10 cellular contexts compared by ENCODE assay signal in the genomic region with DNA sequence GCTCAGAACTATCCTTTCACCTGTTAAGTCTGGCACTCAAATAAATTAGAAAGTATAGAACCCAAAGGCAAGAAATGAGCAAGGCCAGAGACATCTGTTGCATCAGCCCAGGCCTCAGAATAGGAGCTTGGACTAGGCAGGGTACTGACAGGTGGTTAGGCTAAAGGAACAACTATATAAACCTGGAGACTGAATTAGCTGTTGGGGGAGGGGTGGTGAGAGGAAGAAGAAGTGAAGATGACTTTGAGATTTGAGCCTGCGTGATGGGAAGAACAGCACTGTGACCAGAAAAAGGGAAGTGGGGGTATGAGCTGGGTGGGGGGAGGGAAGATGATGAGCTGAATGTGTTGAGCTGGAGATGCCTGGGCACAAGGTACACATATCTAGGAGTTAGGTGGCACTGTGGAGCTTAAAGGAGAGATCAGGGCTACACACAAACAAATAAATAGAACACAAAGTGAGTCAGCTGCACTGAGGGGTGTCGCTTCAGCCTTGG.
DNase-seq lines count a peak whose midpoint lies in the region; ATAC-seq and TF ChIP-seq lines count a peak whose summit lies in the region.
"Had no signal": no experiment of that assay in that cellular context is flagged by ENCODE, and none has a peak within 500 bp of the region (broad histone marks: within the 10 kb centered on the region; RNA-seq: fewer than 3 reads in every experiment).

No MANE protein-coding gene starts in this region.

- no peaks in the 10 kb centered on the region for H3K9me3 ChIP-seq in gastroesophageal sphincter

- no peak for DNase-seq in GM13976 (ENCODE audit: low spot score)
- DNase-seq in GM23338 (ENCODE audit: low spot score) = no peak
- DNase-seq in NB4 (ENCODE audit: low read depth) = peak; percentile 97
- DNase-seq in medulla oblongata (ENCODE audit: extremely low spot score) = peak; percentile 71
- DNase-seq in activated CD4-positive, CD25-positive, alpha-beta regulatory T cell (lab: John Stamatoyannopoulos, UW) = no peak
- no peak for DNase-seq in mesothelial cell of epicardium (ENCODE audit: low spot score in 2 of 2, unreplicated experiment in 2 of 2)
- DNase-seq in stimulated activated CD4-positive, alpha-beta T cell treated with anti-CD3 and anti-CD28 coated beads, Interleukin-4, amount 100 ng/mL, for 4 hours = no peak
- DNase-seq: natural killer cell had no signal

- H3K4me3 Mint-ChIP-seq in GM23338 (no peak overlapping the region), mesothelial cell of epicardium (no peak overlapping the region)
- H3K4me3 Mint-ChIP-seq: natural killer cell had no signal

- H3K36me3 ChIP-seq in GM23338 (ENCODE audit: insufficient read depth) (no peaks in the 10 kb centered on the region; the same call in 1 of the 2 replicates), gastroesophageal sphincter (no peaks in the 10 kb centered on the region)

- H3K4me1 ChIP-seq in GM23338 (ENCODE audit: insufficient read depth) (no peaks in the 10 kb centered on the region; the same call in 1 of the 2 replicates), gastroesophageal sphincter (no peaks in the 10 kb centered on the region)

- H3K9me3 Mint-ChIP-seq in GM23338 (no peaks in the 10 kb centered on the region), mesothelial cell of epicardium (no peaks in the 10 kb centered on the region)
- H3K9me3 Mint-ChIP-seq: natural killer cell had no signal

- 82 to 100% methylated on average over 2 of the region's 2 CpGs for WGBS in gastroesophageal sphincter (ENCODE audit: low coverage in 1 of 2), 2 donors

- H3F3A ChIP-seq in GM23338 (replicated peaks; ENCODE audit: low read depth) = no peaks in the 10 kb centered on the region

- H4K20me1 ChIP-seq in GM23338 (replicated peaks; ENCODE audit: insufficient read depth) = no peaks in the 10 kb centered on the region

- H3K36me3 Mint-ChIP-seq in GM23338 (ENCODE audit: low read depth) (no peaks in the 10 kb centered on the region), mesothelial cell of epicardium (no peaks in the 10 kb centered on the region)
- H3K36me3 Mint-ChIP-seq: natural killer cell had no signal

- peaks cover 10% of the 10 kb centered on the region for H3K4me1 Mint-ChIP-seq in GM23338
- H3K4me1 Mint-ChIP-seq in mesothelial cell of epicardium = no peaks in the 10 kb centered on the region

- H3K27ac Mint-ChIP-seq in GM23338 (peak overlapping the region; percentile 89), mesothelial cell of epicardium (no peak overlapping the region)

- H2AFZ ChIP-seq in GM23338 = peak overlapping the region; percentile 78

- TF ChIP-seq POLR2A in NB4 (IDR thresholded peaks at IDR 0.05; ENCODE audit: extremely low read depth, insufficient read length) (no peak), gastroesophageal sphincter (IDR thresholded peaks at IDR 0.05) (no peak)

- H3K27me3 ChIP-seq in GM23338 (ENCODE audit: insufficient read depth) (no peaks in the 10 kb centered on the region), gastroesophageal sphincter (no peaks in the 10 kb centered on the region)

- ATAC-seq in GM23338 (no peak), gastroesophageal sphincter (no peak)

- peak; percentile 37 for TF ChIP-seq CTCF in GM13976 (IDR thresholded peaks at IDR 0.05; ENCODE audit: borderline replicate concordance, control extremely low read depth, extremely low read depth, insufficient read depth, missing control alignments)
- TF ChIP-seq CTCF in GM23338 (conservative IDR thresholded peaks at IDR 0.05; ENCODE audit: low read depth in 2 of 2) = peak in 1 of 2 experiments; percentile 26; a peak in 2 of 4 replicates
- TF ChIP-seq CTCF in NB4 (IDR thresholded peaks at IDR 0.05; ENCODE audit: low read depth, low read length) = peak; percentile 47
- TF ChIP-seq CTCF in gastroesophageal sphincter (IDR thresholded peaks at IDR 0.05) = no peak
- no peak for TF ChIP-seq CTCF in mesothelial cell of epicardium (IDR thresholded peaks at IDR 0.05; ENCODE audit: unreplicated experiment)

- no peaks in the 10 kb centered on the region for H3K27me3 Mint-ChIP-seq in GM23338 (ENCODE audit: insufficient read depth, low read depth, poor library complexity)
- H3K27me3 Mint-ChIP-seq in mesothelial cell of epicardium (ENCODE audit: low read depth) = no peaks in the 10 kb centered on the region

- H3K79me2 ChIP-seq in GM23338 (replicated peaks; ENCODE audit: insufficient read depth) = no peaks in the 10 kb centered on the region

- 0 out of 2 replicates have a peak, but pooled peaks cover 3% of the 10 kb centered on the region for H3K9me2 ChIP-seq in GM23338 (ENCODE audit: insufficient read depth)

- H3K4me3 ChIP-seq in GM23338 = no peak overlapping the region
- H3K4me3 ChIP-seq in NB4 (ENCODE audit: low read depth, low read length) = no peak overlapping the region
- H3K4me3 ChIP-seq in gastroesophageal sphincter = no peak overlapping the region

- H3K27ac ChIP-seq in GM23338 (ENCODE audit: low read depth) (no peak overlapping the region), gastroesophageal sphincter (no peak overlapping the region)
- H3K27ac ChIP-seq: VCaP had no signal

- TF ChIP-seq EP300 in gastroesophageal sphincter (IDR thresholded peaks at IDR 0.05) = no peak

- H3K4me2 ChIP-seq in GM23338 = no peak overlapping the region

- in situ Hi-C loops in GM13976 (cut with MboI; ENCODE audit: low sequenced_read_pairs, unreplicated experiment) = no loop called here

TF ChIP-seq in GM23338, 12 proteins besides CTCF, POLR2A, EP300 and RAD21:
- TF ChIP-seq CREB1 (CRISPR knock-in tag; IDR thresholded peaks at IDR 0.05; ENCODE audit: low read depth) (no peak), STAT1 (IDR thresholded peaks at IDR 0.05; ENCODE audit: unreplicated experiment) (no peak), EZH2 (IDR thresholded peaks at IDR 0.05; ENCODE audit: low read depth, unreplicated experiment) (no peak), ETS1 (IDR thresholded peaks at IDR 0.05) (no peak), ZNF331 (CRISPR knock-in tag; IDR thresholded peaks at IDR 0.05; ENCODE audit: low read depth) (no peak)
- TF ChIP-seq, protein P1, sequence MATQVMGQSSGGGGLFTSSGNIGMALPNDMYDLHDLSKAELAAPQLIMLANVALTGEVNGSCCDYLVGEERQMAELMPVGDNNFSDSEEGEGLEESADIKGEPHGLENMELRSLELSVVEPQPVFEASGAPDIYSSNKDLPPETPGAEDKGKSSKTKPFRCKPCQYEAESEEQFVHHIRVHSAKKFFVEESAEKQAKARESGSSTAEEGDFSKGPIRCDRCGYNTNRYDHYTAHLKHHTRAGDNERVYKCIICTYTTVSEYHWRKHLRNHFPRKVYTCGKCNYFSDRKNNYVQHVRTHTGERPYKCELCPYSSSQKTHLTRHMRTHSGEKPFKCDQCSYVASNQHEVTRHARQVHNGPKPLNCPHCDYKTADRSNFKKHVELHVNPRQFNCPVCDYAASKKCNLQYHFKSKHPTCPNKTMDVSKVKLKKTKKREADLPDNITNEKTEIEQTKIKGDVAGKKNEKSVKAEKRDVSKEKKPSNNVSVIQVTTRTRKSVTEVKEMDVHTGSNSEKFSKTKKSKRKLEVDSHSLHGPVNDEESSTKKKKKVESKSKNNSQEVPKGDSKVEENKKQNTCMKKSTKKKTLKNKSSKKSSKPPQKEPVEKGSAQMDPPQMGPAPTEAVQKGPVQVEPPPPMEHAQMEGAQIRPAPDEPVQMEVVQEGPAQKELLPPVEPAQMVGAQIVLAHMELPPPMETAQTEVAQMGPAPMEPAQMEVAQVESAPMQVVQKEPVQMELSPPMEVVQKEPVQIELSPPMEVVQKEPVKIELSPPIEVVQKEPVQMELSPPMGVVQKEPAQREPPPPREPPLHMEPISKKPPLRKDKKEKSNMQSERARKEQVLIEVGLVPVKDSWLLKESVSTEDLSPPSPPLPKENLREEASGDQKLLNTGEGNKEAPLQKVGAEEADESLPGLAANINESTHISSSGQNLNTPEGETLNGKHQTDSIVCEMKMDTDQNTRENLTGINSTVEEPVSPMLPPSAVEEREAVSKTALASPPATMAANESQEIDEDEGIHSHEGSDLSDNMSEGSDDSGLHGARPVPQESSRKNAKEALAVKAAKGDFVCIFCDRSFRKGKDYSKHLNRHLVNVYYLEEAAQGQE (IDR thresholded peaks at IDR 0.05; ENCODE audit: unreplicated experiment) = no peak

Comparison
In these comparisons a context has a peak if more than half of its experiments do, and no peak if none do; other contexts are left out.
1. DNase-seq: peak in NB4 (single experiment) and medulla oblongata (single experiment); none in GM13976 (single experiment), GM23338 (single experiment), activated CD4-positive, CD25-positive, alpha-beta regulatory T cell (0 of 4), mesothelial cell of epicardium (0 of 2) and stimulated activated CD4-positive, alpha-beta T cell treated with anti-CD3 and anti-CD28 coated beads, Interleukin-4, amount 100 ng/mL, for 4 hours (0 of 2).
2. CTCF ChIP-seq: peak in GM13976 (single experiment) and NB4 (single experiment); none in gastroesophageal sphincter (0 of 4) and mesothelial cell of epicardium (single experiment).